8 cellular contexts compared by ENCODE assay signal in genomic region chr18:9335255-9336045, GRCh38. TPM values are rescaled to one million over a fixed set of nuclear protein-coding genes. Genes with fewer than 3 reads are reported as not detected.
DNase-seq lines count a peak whose midpoint lies in the region; ATAC-seq and TF ChIP-seq lines count a peak whose summit lies in the region.

No MANE protein-coding gene starts in this region.

- H3K36me3 ChIP-seq in left lung: no peaks in the 10 kb centered on the region
- H3K36me3 ChIP-seq in thyroid gland: no peaks in the 10 kb centered on the region

- ATAC-seq in left lung (no peak), GM18498 (IDR thresholded peaks at IDR 0.05; ENCODE audit: unreplicated experiment) (no peak), HG03175 (IDR thresholded peaks at IDR 0.05; ENCODE audit: unreplicated experiment) (no peak)

- DNase-seq in Caki2 (ENCODE audit: low read depth) (peak; percentile 12), HL-60 (ENCODE audit: low read depth in 1 of 2, low spot score in 1 of 2) (no peak), amniotic epithelial cell (ENCODE audit: low read depth) (peak; percentile 41), left lung (no peak), thyroid gland (no peak), activated gamma-delta T cell (lab: John Stamatoyannopoulos, UW) (no peak)

- H3K27ac ChIP-seq in HL-60 (replicated peaks) (no peak overlapping the region), left lung (peak overlapping the region; percentile 79 to 85), thyroid gland (peak overlapping the region; percentile 70 to 82 (median 80))

- H3K9me3 ChIP-seq in left lung: no peaks in the 10 kb centered on the region
- no peaks in the 10 kb centered on the region for H3K9me3 ChIP-seq in thyroid gland

- intact Hi-C loops in left lung (cut with DNase I): no loop called here
- intact Hi-C loops in thyroid gland (cut with DNase I): loop anchor here (10.0 kb wide), 2 partner anchors 201 to 261 kb away; partner anchors contain the start of gene ANKRD12

- 20 to 25% methylated on average over 16 to 21 of the region's 21 CpGs for WGBS in thyroid gland, 2 donors

- TF ChIP-seq CTCF in HL-60 (IDR thresholded peaks at IDR 0.05; ENCODE audit: insufficient read depth, low read length) (no peak), left lung (IDR thresholded peaks at IDR 0.05) (peak in 1 of 2 donors; percentile 7), thyroid gland (IDR thresholded peaks at IDR 0.05) (peak in 1 of 6 experiments; percentile 2)

- H3K27me3 ChIP-seq in HL-60 (ENCODE audit: insufficient read depth, poor library complexity, severe bottlenecking) (no peaks in the 10 kb centered on the region), left lung (no peaks in the 10 kb centered on the region), thyroid gland (no peaks in the 10 kb centered on the region)

- H3K4me3 ChIP-seq in HL-60 (replicated peaks; ENCODE audit: insufficient read depth, low read length): peak overlapping the region; percentile 69
- peak overlapping the region; percentile 85 to 92 for H3K4me3 ChIP-seq in left lung
- H3K4me3 ChIP-seq in thyroid gland (replicated peaks in 1 of 3): peak overlapping the region; percentile 59 to 80 (median 66)

- H3K4me1 ChIP-seq in left lung (peaks cover 4 to 18% of the 10 kb centered on the region in 2 donors), thyroid gland (peaks cover 7 to 15% of the 10 kb centered on the region in 2 donors)

- no peak for TF ChIP-seq POLR2A in thyroid gland (IDR thresholded peaks at IDR 0.05)

- in situ Hi-C loops in Caki2 (cut with HindIII; ENCODE audit: low pct_unique_long_range_greater_than_20kb, low sequenced_read_pairs): no loop called here

RNA-seq across cellular contexts. Expression of gene TWSG1, which starts 0.9 kb away (rescaled TPM):
- total RNA-seq in Caki2 (2014; rRNA removed; shearing (Covaris generic); ENCODE audit: low replicate concordance): 39.0 and 60.3 TPM in 2 replicates
- total RNA-seq in left lung (10 to 100 TPM; 32.2 to 43.0 TPM), thyroid gland (10 to 100 TPM; 53.0 to 62.9 (median 59.7) TPM)

Comparison
In these comparisons a context has a peak if more than half of its experiments do, and no peak if none do; other contexts are left out.
1. DNase-seq: peak in Caki2 (single experiment) and amniotic epithelial cell (single experiment); none in HL-60 (0 of 2), left lung (0 of 2), thyroid gland (0 of 2) and activated gamma-delta T cell (single experiment).
2. Peak in every context shown above with its lines, with median percentiles within 50 percentile points of each other: H3K4me3 ChIP-seq.